18 cellular contexts compared by ENCODE assay signal in genomic region chrX:131405497-131405896, GRCh38.
DNase-seq lines count a peak whose midpoint lies in the region; ATAC-seq and TF ChIP-seq lines count a peak whose summit lies in the region.
"Had no signal": no experiment of that assay in that cellular context is flagged by ENCODE, and none has a peak within 500 bp of the region (broad histone marks: within the 10 kb centered on the region; RNA-seq: fewer than 3 reads in every experiment).

No MANE protein-coding gene starts in this region.

- POLR2A ChIA-PET in CD4-positive, alpha-beta T cell (lab: Charles Lee) = no interaction called here

- ATAC-seq in GM23338 (peak; percentile 77), GM18519 (IDR thresholded peaks at IDR 0.05; ENCODE audit: low FRiP score, unreplicated experiment) (no peak)
- ATAC-seq in CD4-positive, alpha-beta T cell (ENCODE audit: poor library complexity) = no peak
- ATAC-seq: activated T-helper 17 cell treated with anti-CD3 and anti-CD28 coated beads, Interleukin-2, amount 50 U/mL, for 72 hours; naive thymus-derived CD8-positive, alpha-beta T cell had no signal

- H3K9me2 ChIP-seq in GM23338 (ENCODE audit: insufficient read depth) = no peaks in the 10 kb centered on the region

- no peaks in the 10 kb centered on the region for H3K9me3 ChIP-seq in CD4-positive, alpha-beta T cell (ENCODE audit: control insufficient read depth, low read length)
- H3K9me3 ChIP-seq: breast epithelium, thoracic aorta had no signal

- H3K9me3 Mint-ChIP-seq in GM23338 = no peaks in the 10 kb centered on the region
- H3K9me3 Mint-ChIP-seq in CD4-positive, alpha-beta T cell = no peaks in the 10 kb centered on the region
- H3K9me3 Mint-ChIP-seq: activated T-helper 17 cell treated with anti-CD3 and anti-CD28 coated beads, Interleukin-2, amount 50 U/mL, for 72 hours; immature natural killer cell; naive thymus-derived CD8-positive, alpha-beta T cell had no signal

- H3K27ac Mint-ChIP-seq in GM23338 = no peak overlapping the region
- no peak overlapping the region for H3K27ac Mint-ChIP-seq in CD4-positive, alpha-beta T cell
- H3K27ac Mint-ChIP-seq: activated T-helper 17 cell treated with anti-CD3 and anti-CD28 coated beads, Interleukin-2, amount 50 U/mL, for 72 hours; immature natural killer cell; naive thymus-derived CD8-positive, alpha-beta T cell had no signal

- no peaks in the 10 kb centered on the region for H3K27me3 ChIP-seq in GM23338 (ENCODE audit: insufficient read depth)
- no peaks in the 10 kb centered on the region for H3K27me3 ChIP-seq in CD4-positive, alpha-beta T cell (ENCODE audit: control insufficient read depth, insufficient read depth, low read length)

- H3K4me1 Mint-ChIP-seq in GM23338 = peaks cover 11% of the 10 kb centered on the region; the same call in 2 of the 3 replicates
- no peaks in the 10 kb centered on the region for H3K4me1 Mint-ChIP-seq in CD4-positive, alpha-beta T cell (ENCODE audit: low read depth)
- H3K4me1 Mint-ChIP-seq: activated T-helper 17 cell treated with anti-CD3 and anti-CD28 coated beads, Interleukin-2, amount 50 U/mL, for 72 hours; immature natural killer cell; naive thymus-derived CD8-positive, alpha-beta T cell had no signal

- no peaks in the 10 kb centered on the region for H3K79me2 ChIP-seq in GM23338 (replicated peaks; ENCODE audit: insufficient read depth)

- intact Hi-C loops in CD4-positive, alpha-beta T cell (cut with DNase I, micrococcal nuclease) = no loop called here

- TF ChIP-seq CTCF in GM23338 (conservative IDR thresholded peaks at IDR 0.05; ENCODE audit: low read depth in 2 of 2) = peak; percentile 10 to 33; a peak in 2 of 4 replicates
- no peak for TF ChIP-seq CTCF in CD4-positive, alpha-beta T cell (IDR thresholded peaks at IDR 0.05)

- no peak overlapping the region for H3K4me3 Mint-ChIP-seq in GM23338
- no peak overlapping the region for H3K4me3 Mint-ChIP-seq in CD4-positive, alpha-beta T cell
- H3K4me3 Mint-ChIP-seq: activated T-helper 17 cell treated with anti-CD3 and anti-CD28 coated beads, Interleukin-2, amount 50 U/mL, for 72 hours; immature natural killer cell; naive thymus-derived CD8-positive, alpha-beta T cell had no signal

- no peaks in the 10 kb centered on the region for H3F3A ChIP-seq in GM23338 (replicated peaks; ENCODE audit: low read depth)

- no peaks in the 10 kb centered on the region for H4K20me1 ChIP-seq in GM23338 (replicated peaks; ENCODE audit: insufficient read depth)

- H2AFZ ChIP-seq in GM23338 = no peak overlapping the region

- H3K27ac ChIP-seq in GM23338 (ENCODE audit: low read depth) = no peak overlapping the region
- no peak overlapping the region for H3K27ac ChIP-seq in CD4-positive, alpha-beta T cell (ENCODE audit: low read depth, low read length)
- H3K27ac ChIP-seq: breast epithelium, dorsolateral prefrontal cortex, thoracic aorta had no signal

- H3K4me3 ChIP-seq in GM23338 = no peak overlapping the region
- H3K4me3 ChIP-seq: breast epithelium, dorsolateral prefrontal cortex, lung, smooth muscle cell, thoracic aorta had no signal

- no peaks in the 10 kb centered on the region for H3K36me3 Mint-ChIP-seq in GM23338 (ENCODE audit: low read depth)
- no peaks in the 10 kb centered on the region for H3K36me3 Mint-ChIP-seq in CD4-positive, alpha-beta T cell (ENCODE audit: low read depth)
- H3K36me3 Mint-ChIP-seq: immature natural killer cell; naive thymus-derived CD8-positive, alpha-beta T cell had no signal

- no peak overlapping the region for H3K4me2 ChIP-seq in GM23338
- H3K4me2 ChIP-seq: smooth muscle cell had no signal

- H3K4me1 ChIP-seq in GM23338 (ENCODE audit: insufficient read depth) = peaks cover 12% of the 10 kb centered on the region
- H3K4me1 ChIP-seq: breast epithelium had no signal

- in situ Hi-C loops in SK-MEL-5 (cut with HindIII; ENCODE audit: low pct_unique_long_range_greater_than_20kb, low sequenced_read_pairs) = no loop called here

- no peaks in the 10 kb centered on the region for H3K27me3 Mint-ChIP-seq in GM23338 (ENCODE audit: insufficient read depth, low read depth, poor library complexity)
- peaks cover 4% of the 10 kb centered on the region for H3K27me3 Mint-ChIP-seq in CD4-positive, alpha-beta T cell
- H3K27me3 Mint-ChIP-seq: activated T-helper 17 cell treated with anti-CD3 and anti-CD28 coated beads, Interleukin-2, amount 50 U/mL, for 72 hours had no signal

- H3K36me3 ChIP-seq in GM23338 (ENCODE audit: insufficient read depth) = no peaks in the 10 kb centered on the region
- H3K36me3 ChIP-seq: breast epithelium, thoracic aorta had no signal

- CTCF ChIA-PET in CD4-positive, alpha-beta T cell (lab: Charles Lee) = no interaction called here

- DNase-seq in ELF-1 (ENCODE audit: low read depth, low spot score) (peak; percentile 18), GM23338 (ENCODE audit: low spot score) (peak; percentile 38), SK-MEL-5 (ENCODE audit: low read depth, low spot score) (peak; percentile 32), iPS-NIHi7 (ENCODE audit: extremely low spot score) (peak; percentile 36), cortex of kidney (lab: John Stamatoyannopoulos, UW) (no peak)
- DNase-seq in CD4-positive, alpha-beta T cell = no peak
- no peak for DNase-seq in activated naive CD4-positive, alpha-beta T cell treated with anti-CD3 and anti-CD28 coated beads, Interleukin-2, amount 50 U/mL, for 16 hours
- DNase-seq: dorsolateral prefrontal cortex; immature natural killer cell; KG1; naive thymus-derived CD8-positive, alpha-beta T cell; NCI-H748 treated with DMSO at 0.1 percent for 48 hours had no signal

TF ChIP-seq in GM23338, 12 proteins besides CTCF, POLR2A, EP300 and RAD21 (continues in another document):
- TF ChIP-seq EZH2phosphoT487 (IDR thresholded peaks at IDR 0.05; ENCODE audit: unreplicated experiment) = no peak
- no peak for TF ChIP-seq EZH2 (IDR thresholded peaks at IDR 0.05; ENCODE audit: low read depth, unreplicated experiment)
- TF ChIP-seq NANOG (IDR thresholded peaks at IDR 0.05; ENCODE audit: borderline replicate concordance) = no peak
- no peak for TF ChIP-seq ZNF331 (CRISPR knock-in tag; IDR thresholded peaks at IDR 0.05; ENCODE audit: low read depth)
- TF ChIP-seq POLR2AphosphoS5 (IDR thresholded peaks at IDR 0.05; ENCODE audit: low read depth) = no peak
- TF ChIP-seq, protein P1, sequence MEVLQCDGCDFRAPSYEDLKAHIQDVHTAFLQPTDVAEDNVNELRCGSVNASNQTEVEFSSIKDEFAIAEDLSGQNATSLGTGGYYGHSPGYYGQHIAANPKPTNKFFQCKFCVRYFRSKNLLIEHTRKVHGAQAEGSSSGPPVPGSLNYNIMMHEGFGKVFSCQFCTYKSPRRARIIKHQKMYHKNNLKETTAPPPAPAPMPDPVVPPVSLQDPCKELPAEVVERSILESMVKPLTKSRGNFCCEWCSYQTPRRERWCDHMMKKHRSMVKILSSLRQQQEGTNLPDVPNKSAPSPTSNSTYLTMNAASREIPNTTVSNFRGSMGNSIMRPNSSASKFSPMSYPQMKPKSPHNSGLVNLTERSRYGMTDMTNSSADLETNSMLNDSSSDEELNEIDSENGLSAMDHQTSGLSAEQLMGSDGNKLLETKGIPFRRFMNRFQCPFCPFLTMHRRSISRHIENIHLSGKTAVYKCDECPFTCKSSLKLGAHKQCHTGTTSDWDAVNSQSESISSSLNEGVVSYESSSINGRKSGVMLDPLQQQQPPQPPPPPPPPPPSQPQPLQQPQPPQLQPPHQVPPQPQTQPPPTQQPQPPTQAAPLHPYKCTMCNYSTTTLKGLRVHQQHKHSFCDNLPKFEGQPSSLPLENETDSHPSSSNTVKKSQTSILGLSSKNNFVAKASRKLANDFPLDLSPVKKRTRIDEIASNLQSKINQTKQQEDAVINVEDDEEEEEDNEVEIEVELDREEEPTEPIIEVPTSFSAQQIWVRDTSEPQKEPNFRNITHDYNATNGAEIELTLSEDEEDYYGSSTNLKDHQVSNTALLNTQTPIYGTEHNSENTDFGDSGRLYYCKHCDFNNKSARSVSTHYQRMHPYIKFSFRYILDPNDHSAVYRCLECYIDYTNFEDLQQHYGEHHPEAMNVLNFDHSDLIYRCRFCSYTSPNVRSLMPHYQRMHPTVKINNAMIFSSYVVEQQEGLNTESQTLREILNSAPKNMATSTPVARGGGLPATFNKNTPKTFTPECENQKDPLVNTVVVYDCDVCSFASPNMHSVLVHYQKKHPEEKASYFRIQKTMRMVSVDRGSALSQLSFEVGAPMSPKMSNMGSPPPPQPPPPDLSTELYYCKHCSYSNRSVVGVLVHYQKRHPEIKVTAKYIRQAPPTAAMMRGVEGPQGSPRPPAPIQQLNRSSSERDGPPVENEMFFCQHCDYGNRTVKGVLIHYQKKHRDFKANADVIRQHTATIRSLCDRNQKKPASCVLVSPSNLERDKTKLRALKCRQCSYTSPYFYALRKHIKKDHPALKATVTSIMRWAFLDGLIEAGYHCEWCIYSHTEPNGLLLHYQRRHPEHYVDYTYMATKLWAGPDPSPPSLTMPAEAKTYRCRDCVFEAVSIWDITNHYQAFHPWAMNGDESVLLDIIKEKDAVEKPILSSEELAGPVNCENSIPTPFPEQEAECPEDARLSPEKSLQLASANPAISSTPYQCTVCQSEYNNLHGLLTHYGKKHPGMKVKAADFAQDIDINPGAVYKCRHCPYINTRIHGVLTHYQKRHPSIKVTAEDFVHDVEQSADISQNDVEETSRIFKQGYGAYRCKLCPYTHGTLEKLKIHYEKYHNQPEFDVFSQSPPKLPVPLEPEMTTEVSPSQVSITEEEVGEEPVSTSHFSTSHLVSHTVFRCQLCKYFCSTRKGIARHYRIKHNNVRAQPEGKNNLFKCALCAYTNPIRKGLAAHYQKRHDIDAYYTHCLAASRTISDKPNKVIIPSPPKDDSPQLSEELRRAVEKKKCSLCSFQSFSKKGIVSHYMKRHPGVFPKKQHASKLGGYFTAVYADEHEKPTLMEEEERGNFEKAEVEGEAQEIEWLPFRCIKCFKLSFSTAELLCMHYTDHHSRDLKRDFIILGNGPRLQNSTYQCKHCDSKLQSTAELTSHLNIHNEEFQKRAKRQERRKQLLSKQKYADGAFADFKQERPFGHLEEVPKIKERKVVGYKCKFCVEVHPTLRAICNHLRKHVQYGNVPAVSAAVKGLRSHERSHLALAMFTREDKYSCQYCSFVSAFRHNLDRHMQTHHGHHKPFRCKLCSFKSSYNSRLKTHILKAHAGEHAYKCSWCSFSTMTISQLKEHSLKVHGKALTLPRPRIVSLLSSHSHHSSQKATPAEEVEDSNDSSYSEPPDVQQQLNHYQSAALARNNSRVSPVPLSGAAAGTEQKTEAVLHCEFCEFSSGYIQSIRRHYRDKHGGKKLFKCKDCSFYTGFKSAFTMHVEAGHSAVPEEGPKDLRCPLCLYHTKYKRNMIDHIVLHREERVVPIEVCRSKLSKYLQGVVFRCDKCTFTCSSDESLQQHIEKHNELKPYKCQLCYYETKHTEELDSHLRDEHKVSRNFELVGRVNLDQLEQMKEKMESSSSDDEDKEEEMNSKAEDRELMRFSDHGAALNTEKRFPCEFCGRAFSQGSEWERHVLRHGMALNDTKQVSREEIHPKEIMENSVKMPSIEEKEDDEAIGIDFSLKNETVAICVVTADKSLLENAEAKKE (CRISPR knock-in tag; IDR thresholded peaks at IDR 0.05) = no peak
- TF ChIP-seq ZNF114 (CRISPR knock-in tag; IDR thresholded peaks at IDR 0.05) = no peak

Comparison
In these comparisons a context has a peak if more than half of its experiments do, and no peak if none do; other contexts are left out.
1. DNase-seq: peak in ELF-1 (single experiment), GM23338 (single experiment), SK-MEL-5 (single experiment) and iPS-NIHi7 (single experiment); none in cortex of kidney (single experiment), CD4-positive, alpha-beta T cell (0 of 10) and activated naive CD4-positive, alpha-beta T cell treated with anti-CD3 and anti-CD28 coated beads, Interleukin-2, amount 50 U/mL, for 16 hours (single experiment).